In genomic region chr12:99004799-99005474, GRCh38 we compare ENCODE assay signal across 19 cellular contexts.
DNase-seq lines count a peak whose midpoint lies in the region; ATAC-seq, FAIRE-seq and TF ChIP-seq lines count a peak whose summit lies in the region.
"Had no signal": no experiment of that assay in that cellular context is flagged by ENCODE, and none has a peak within 500 bp of the region (broad histone marks: within the 10 kb centered on the region; RNA-seq: fewer than 3 reads in every experiment).

No MANE protein-coding gene starts in this region.

- H3K9ac ChIP-seq in neural progenitor cell = no peak overlapping the region
- H3K9ac ChIP-seq: GM23248, KMS-11 had no signal

- peaks cover 6% of the 10 kb centered on the region for H3K4me1 ChIP-seq in neural progenitor cell
- H3K4me1 ChIP-seq: HAP-1, Peyer's patch had no signal

- H3K36me3 ChIP-seq in neural progenitor cell = no peaks in the 10 kb centered on the region
- H3K36me3 ChIP-seq: HAP-1, Peyer's patch had no signal

- H2AFZ ChIP-seq in neural progenitor cell (replicated peaks) = no peak overlapping the region
- H2AFZ ChIP-seq: GM23248 had no signal

- DNase-seq in G401 (ENCODE audit: low spot score) (peak; percentile 73), NCI-H69 (lab: John Stamatoyannopoulos, UW) (peak; percentile 47), neural progenitor cell (ENCODE audit: low spot score) (peak; percentile 11), HEK293T (ENCODE audit: extremely low spot score) (no peak), HTR-8/SVneo (ENCODE audit: insufficient read length, low spot score) (no peak)
- DNase-seq: CD4-positive, CD25-positive, alpha-beta regulatory T cell; EL; IMR-90; NCI-H1105 treated with DMSO at 0.1 percent for 48 hours; NCI-H2029 treated with DMSO at 0.1 percent for 48 hours; NCI-H446 treated with DMSO at 0.1 percent for 48 hours; NCI-H526 treated with DMSO at 0.1 percent for 48 hours; Peyer's patch had no signal

- H3K4me3 ChIP-seq in neural progenitor cell = no peak overlapping the region
- H3K4me3 ChIP-seq: GM23248, HAP-1, Peyer's patch had no signal

- no peaks in the 10 kb centered on the region for H3K9me3 ChIP-seq in neural progenitor cell (ENCODE audit: low read depth)
- H3K9me3 ChIP-seq: HAP-1, Peyer's patch had no signal

- H3K27ac Mint-ChIP-seq in neural progenitor cell = peak overlapping the region; percentile 92
- H3K27ac Mint-ChIP-seq: CD4-positive, CD25-positive, alpha-beta regulatory T cell had no signal

- peaks cover 33% of the 10 kb centered on the region for H3K4me1 Mint-ChIP-seq in neural progenitor cell
- H3K4me1 Mint-ChIP-seq: CD4-positive, CD25-positive, alpha-beta regulatory T cell had no signal

- no peak for FAIRE-seq in HTR-8/SVneo (lab: Jason Lieb, UNC)

- H4K20me1 ChIP-seq in neural progenitor cell (ENCODE audit: low read depth) = no peaks in the 10 kb centered on the region

- H3K27me3 ChIP-seq in neural progenitor cell = no peaks in the 10 kb centered on the region
- H3K27me3 ChIP-seq: Peyer's patch had no signal

- TF ChIP-seq CTCF in neural progenitor cell (IDR thresholded peaks at IDR 0.05) = no peak

- H3K4me3 Mint-ChIP-seq in neural progenitor cell = no peak overlapping the region
- H3K4me3 Mint-ChIP-seq: CD4-positive, CD25-positive, alpha-beta regulatory T cell had no signal

- H3K36me3 Mint-ChIP-seq in neural progenitor cell = no peaks in the 10 kb centered on the region
- H3K36me3 Mint-ChIP-seq: CD4-positive, CD25-positive, alpha-beta regulatory T cell had no signal

- in situ Hi-C loops in G401 (cut with HindIII; ENCODE audit: low sequenced_read_pairs) = no loop called here

- H3K4me2 ChIP-seq in neural progenitor cell = no peak overlapping the region
- H3K4me2 ChIP-seq: KMS-11 had no signal

- CTCF ChIA-PET in HEK293T (lab: Yijun Ruan, JAX) = no interaction called here

- ATAC-seq in GM18520 (IDR thresholded peaks at IDR 0.05; ENCODE audit: unreplicated experiment) = no peak

- H3K79me2 ChIP-seq in neural progenitor cell (ENCODE audit: low read depth) = no peaks in the 10 kb centered on the region

- H3K27me3 Mint-ChIP-seq in neural progenitor cell (ENCODE audit: insufficient read depth, low read depth) = peaks cover 2% of the 10 kb centered on the region

- POLR2A ChIA-PET in HEK293T (lab: Yijun Ruan, JAX) = no interaction called here

- H3F3A ChIP-seq in neural progenitor cell (ENCODE audit: low read depth) = no peaks in the 10 kb centered on the region

- H3K9me3 Mint-ChIP-seq in neural progenitor cell = no peaks in the 10 kb centered on the region

- H3K27ac ChIP-seq in cingulate gyrus (ENCODE audit: low read depth, low read length) (peak overlapping the region; percentile 42), neural progenitor cell (no peak overlapping the region)
- H3K27ac ChIP-seq: GM23248, HL-60, KMS-11, Peyer's patch had no signal

TF ChIP-seq in HEK293T, 16 proteins besides CTCF, POLR2A, EP300 and RAD21:
- TF ChIP-seq ARNT (IDR thresholded peaks at IDR 0.05) (no peak), FOXK2 (IDR thresholded peaks at IDR 0.05) (no peak), L3MBTL2 (conservative IDR thresholded peaks at IDR 0.05) (no peak), SP1 (IDR thresholded peaks at IDR 0.05) (no peak), ELF4 (IDR thresholded peaks at IDR 0.05) (no peak), BHLHE40 (IDR thresholded peaks at IDR 0.05; ENCODE audit: borderline replicate concordance) (no peak), SUZ12 (IDR thresholded peaks at IDR 0.05) (no peak), FOXA1 (IDR thresholded peaks at IDR 0.05) (no peak), HDGF (IDR thresholded peaks at IDR 0.05; ENCODE audit: borderline replicate concordance) (no peak), CTBP1 (IDR thresholded peaks at IDR 0.05; ENCODE audit: borderline replicate concordance) (no peak), FOXM1 (IDR thresholded peaks at IDR 0.05; ENCODE audit: borderline replicate concordance) (no peak), LEF1 (IDR thresholded peaks at IDR 0.05; ENCODE audit: borderline replicate concordance) (no peak), NFRKB (IDR thresholded peaks at IDR 0.05) (no peak), PKNOX1 (IDR thresholded peaks at IDR 0.05) (no peak)

Comparison
In these comparisons a context has a peak if more than half of its experiments do, and no peak if none do; other contexts are left out.
1. DNase-seq: peak in G401 (single experiment), NCI-H69 (single experiment) and neural progenitor cell (single experiment); none in HEK293T (single experiment) and HTR-8/SVneo (single experiment).